In the genomic region with DNA sequence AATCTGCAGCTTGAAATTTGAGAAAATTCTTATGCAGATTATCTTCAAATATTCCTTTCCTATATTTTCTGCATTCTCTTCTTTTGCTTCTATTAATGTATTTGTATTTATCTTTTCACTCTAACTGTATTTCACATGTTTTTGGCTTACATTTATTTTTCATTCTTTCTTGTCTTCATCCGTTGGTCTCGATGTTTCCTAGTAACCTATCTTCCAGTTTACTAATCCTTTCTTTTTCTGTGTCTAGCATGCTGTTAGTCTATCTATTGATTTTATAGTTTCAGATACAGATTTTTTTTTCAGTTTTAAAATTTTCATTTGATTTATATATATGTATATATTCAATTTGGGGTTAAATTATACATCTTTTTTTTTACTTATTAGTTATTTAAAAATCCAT, we compare ENCODE assay signal across 25 cellular contexts.
DNase-seq lines count a peak whose midpoint lies in the region; ATAC-seq, FAIRE-seq and TF ChIP-seq lines count a peak whose summit lies in the region.
"Had no signal": no experiment of that assay in that cellular context is flagged by ENCODE, and none has a peak within 500 bp of the region (broad histone marks: within the 10 kb centered on the region; RNA-seq: fewer than 3 reads in every experiment).

No MANE protein-coding gene starts in this region.

- TF ChIP-seq RAD21 in SK-N-SH (IDR thresholded peaks at IDR 0.05; ENCODE audit: low read length), result no peak

- no peak for TF ChIP-seq EP300 in SK-N-SH (IDR thresholded peaks at IDR 0.05; ENCODE audit: borderline replicate concordance in 1 of 2, low read depth in 1 of 2, low read length in 1 of 2)

- POLR2A ChIA-PET in SK-N-SH (lab: Yijun Ruan, JAX), result no interaction called here

- H3K27ac ChIP-seq in SK-N-SH (ENCODE audit: low read depth in 2 of 2, low read length in 1 of 2), result no peak overlapping the region
- H3K27ac ChIP-seq: BLaER1 had no signal

- no peak for ATAC-seq in SK-N-SH treated with all-trans-retinoic acid at 6 μM for 48 hours
- no peak for ATAC-seq in activated T-helper 17 cell treated with anti-CD3 and anti-CD28 coated beads, Interleukin-2, amount 50 U/mL, for 72 hours (replicated peaks)

- 0 out of 2 replicates have a peak, but pooled peaks cover 8% of the 10 kb centered on the region for H3K9me3 ChIP-seq in SK-N-SH
- H3K9me3 ChIP-seq: BE2C, BLaER1, Caco-2 had no signal

- H3K9me3 Mint-ChIP-seq in activated T-helper 17 cell treated with anti-CD3 and anti-CD28 coated beads, Interleukin-2, amount 50 U/mL, for 72 hours, result peaks cover 13% of the 10 kb centered on the region

- no peak for DNase-seq in SK-N-SH
- DNase-seq in frontal cortex (ENCODE audit: low spot score in 2 of 2), result no peak
- DNase-seq in COLO829 (ENCODE audit: low spot score), result no peak
- no peak for DNase-seq in NCI-H187 treated with DMSO at 0.1 percent for 48 hours (lab: John Stamatoyannopoulos, UW)
- DNase-seq: 8988T; ACHN; BE2C; C1 segment of cervical spinal cord; Caco-2; Calu3; CD4-positive, alpha-beta memory T cell; CD4-positive, CD25-positive, alpha-beta regulatory T cell; CD8-positive, alpha-beta memory T cell; DMS79 treated with DMSO at 0.1 percent for 48 hours; GF-D8 had no signal

- H3K4me3 ChIP-seq in SK-N-SH (ENCODE audit: low read depth in 2 of 2, low read length in 1 of 2), result no peak overlapping the region
- H3K4me3 ChIP-seq: BLaER1 had no signal

- no peak for TF ChIP-seq CTCF in SK-N-SH (IDR thresholded peaks at IDR 0.05)

- no peak overlapping the region for H3K9ac ChIP-seq in SK-N-SH
- H3K9ac ChIP-seq: BLaER1 had no signal

- FAIRE-seq in TTC549 (lab: Jason Lieb, UNC) (peak; percentile 65), frontal cortex (lab: Jason Lieb, UNC) (peak; percentile 44)
- FAIRE-seq: A204.1, D721Med, G401.6, GM12891, GM19239 had no signal

- H3F3A ChIP-seq in SK-N-SH (replicated peaks; ENCODE audit: insufficient read depth), result peaks cover 18% of the 10 kb centered on the region

- H2AFZ ChIP-seq in SK-N-SH (ENCODE audit: low read depth), result no peak overlapping the region

- no peaks in the 10 kb centered on the region for H3K27me3 Mint-ChIP-seq in activated T-helper 17 cell treated with anti-CD3 and anti-CD28 coated beads, Interleukin-2, amount 50 U/mL, for 72 hours
- H3K27me3 Mint-ChIP-seq: CD4-positive, alpha-beta memory T cell; CD4-positive, CD25-positive, alpha-beta regulatory T cell had no signal

- no peaks in the 10 kb centered on the region for H3K9me2 ChIP-seq in SK-N-SH

- no peaks in the 10 kb centered on the region for H3K79me2 ChIP-seq in SK-N-SH (ENCODE audit: insufficient read depth)

- no peaks in the 10 kb centered on the region for H3K36me3 ChIP-seq in SK-N-SH (replicated peaks in 1 of 2; ENCODE audit: control insufficient read depth in 1 of 2, insufficient read depth in 2 of 2, low read length in 1 of 2)
- H3K36me3 ChIP-seq: BE2C, BLaER1 had no signal

- 94% methylated on average over 2 of the region's 2 CpGs for WGBS in SK-N-SH (ENCODE audit: low lambda C conversion rate)

- no peaks in the 10 kb centered on the region; a peak in 1 of 4 replicates for H3K4me1 ChIP-seq in SK-N-SH (ENCODE audit: control insufficient read depth in 1 of 2, insufficient read depth in 2 of 2, low read depth in 1 of 2, low read length in 1 of 2)
- H3K4me1 ChIP-seq: BE2C, BLaER1, Caco-2 had no signal

- no peak overlapping the region for H3K4me2 ChIP-seq in SK-N-SH
- H3K4me2 ChIP-seq: BLaER1 had no signal

- no peak overlapping the region for H3K27ac Mint-ChIP-seq in activated T-helper 17 cell treated with anti-CD3 and anti-CD28 coated beads, Interleukin-2, amount 50 U/mL, for 72 hours
- H3K27ac Mint-ChIP-seq: CD14-positive monocyte; CD4-positive, alpha-beta memory T cell; CD4-positive, CD25-positive, alpha-beta regulatory T cell; CD8-positive, alpha-beta memory T cell had no signal

- CTCF ChIA-PET in SK-N-SH (lab: Yijun Ruan, JAX), result no interaction called here

- H3K4me3 Mint-ChIP-seq in activated T-helper 17 cell treated with anti-CD3 and anti-CD28 coated beads, Interleukin-2, amount 50 U/mL, for 72 hours, result no peak overlapping the region
- H3K4me3 Mint-ChIP-seq: CD14-positive monocyte; CD4-positive, alpha-beta memory T cell; CD4-positive, CD25-positive, alpha-beta regulatory T cell; CD8-positive, alpha-beta memory T cell had no signal

- H3K36me3 Mint-ChIP-seq in activated T-helper 17 cell treated with anti-CD3 and anti-CD28 coated beads, Interleukin-2, amount 50 U/mL, for 72 hours (ENCODE audit: low read depth), result no peaks in the 10 kb centered on the region
- H3K36me3 Mint-ChIP-seq: CD14-positive monocyte; CD4-positive, alpha-beta memory T cell; CD4-positive, CD25-positive, alpha-beta regulatory T cell; CD8-positive, alpha-beta memory T cell had no signal

- no peaks in the 10 kb centered on the region for H3K4me1 Mint-ChIP-seq in activated T-helper 17 cell treated with anti-CD3 and anti-CD28 coated beads, Interleukin-2, amount 50 U/mL, for 72 hours
- H3K4me1 Mint-ChIP-seq: CD14-positive monocyte; CD4-positive, alpha-beta memory T cell; CD4-positive, CD25-positive, alpha-beta regulatory T cell; CD8-positive, alpha-beta memory T cell had no signal

- no peaks in the 10 kb centered on the region for H3K27me3 ChIP-seq in SK-N-SH (ENCODE audit: insufficient read depth)
- H3K27me3 ChIP-seq: BE2C, BLaER1 had no signal

- no peaks in the 10 kb centered on the region for H4K20me1 ChIP-seq in SK-N-SH (ENCODE audit: insufficient read depth)
- H4K20me1 ChIP-seq: BLaER1 had no signal

TF ChIP-seq in SK-N-SH treated with all-trans-retinoic acid at 6 μM for 48 hours, 23 proteins besides CTCF, POLR2A, EP300 and RAD21:
- TF ChIP-seq BACH2 (CRISPR knock-in tag; IDR thresholded peaks at IDR 0.05; ENCODE audit: borderline replicate concordance) (no peak), ZFP3 (CRISPR knock-in tag; IDR thresholded peaks at IDR 0.05) (no peak), ZFP30 (CRISPR knock-in tag; IDR thresholded peaks at IDR 0.05) (peak; percentile 99)
- TF ChIP-seq, protein P1, sequence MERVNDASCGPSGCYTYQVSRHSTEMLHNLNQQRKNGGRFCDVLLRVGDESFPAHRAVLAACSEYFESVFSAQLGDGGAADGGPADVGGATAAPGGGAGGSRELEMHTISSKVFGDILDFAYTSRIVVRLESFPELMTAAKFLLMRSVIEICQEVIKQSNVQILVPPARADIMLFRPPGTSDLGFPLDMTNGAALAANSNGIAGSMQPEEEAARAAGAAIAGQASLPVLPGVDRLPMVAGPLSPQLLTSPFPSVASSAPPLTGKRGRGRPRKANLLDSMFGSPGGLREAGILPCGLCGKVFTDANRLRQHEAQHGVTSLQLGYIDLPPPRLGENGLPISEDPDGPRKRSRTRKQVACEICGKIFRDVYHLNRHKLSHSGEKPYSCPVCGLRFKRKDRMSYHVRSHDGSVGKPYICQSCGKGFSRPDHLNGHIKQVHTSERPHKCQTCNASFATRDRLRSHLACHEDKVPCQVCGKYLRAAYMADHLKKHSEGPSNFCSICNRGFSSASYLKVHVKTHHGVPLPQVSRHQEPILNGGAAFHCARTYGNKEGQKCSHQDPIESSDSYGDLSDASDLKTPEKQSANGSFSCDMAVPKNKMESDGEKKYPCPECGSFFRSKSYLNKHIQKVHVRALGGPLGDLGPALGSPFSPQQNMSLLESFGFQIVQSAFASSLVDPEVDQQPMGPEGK (CRISPR knock-in tag; IDR thresholded peaks at IDR 0.05; ENCODE audit: borderline replicate concordance), result no peak

TF ChIP-seq in SK-N-SH, 30 proteins besides CTCF, POLR2A, EP300 and RAD21:
- TF ChIP-seq SMC3 (IDR thresholded peaks at IDR 0.05; ENCODE audit: low read depth, low read length) (no peak), FOXJ3 (CRISPR knock-in tag; IDR thresholded peaks at IDR 0.05) (no peak), TEAD4 (IDR thresholded peaks at IDR 0.05; ENCODE audit: borderline replicate concordance, insufficient read depth) (no peak), USF2 (IDR thresholded peaks at IDR 0.05; ENCODE audit: borderline replicate concordance, low read depth, low read length) (no peak), TAF1 (IDR thresholded peaks at IDR 0.05; ENCODE audit: borderline replicate concordance, low read depth, low read length) (no peak), MXI1 (IDR thresholded peaks at IDR 0.05; ENCODE audit: low read depth, low read length) (no peak), RXRA (IDR thresholded peaks at IDR 0.05; ENCODE audit: borderline replicate concordance, low read depth) (no peak), GATA2 (CRISPR knock-in tag; IDR thresholded peaks at IDR 0.05) (no peak), NRF1 (IDR thresholded peaks at IDR 0.05; ENCODE audit: low read depth, low read length) (no peak), TCF12 (IDR thresholded peaks at IDR 0.05) (no peak)
- TF ChIP-seq, protein P2, sequence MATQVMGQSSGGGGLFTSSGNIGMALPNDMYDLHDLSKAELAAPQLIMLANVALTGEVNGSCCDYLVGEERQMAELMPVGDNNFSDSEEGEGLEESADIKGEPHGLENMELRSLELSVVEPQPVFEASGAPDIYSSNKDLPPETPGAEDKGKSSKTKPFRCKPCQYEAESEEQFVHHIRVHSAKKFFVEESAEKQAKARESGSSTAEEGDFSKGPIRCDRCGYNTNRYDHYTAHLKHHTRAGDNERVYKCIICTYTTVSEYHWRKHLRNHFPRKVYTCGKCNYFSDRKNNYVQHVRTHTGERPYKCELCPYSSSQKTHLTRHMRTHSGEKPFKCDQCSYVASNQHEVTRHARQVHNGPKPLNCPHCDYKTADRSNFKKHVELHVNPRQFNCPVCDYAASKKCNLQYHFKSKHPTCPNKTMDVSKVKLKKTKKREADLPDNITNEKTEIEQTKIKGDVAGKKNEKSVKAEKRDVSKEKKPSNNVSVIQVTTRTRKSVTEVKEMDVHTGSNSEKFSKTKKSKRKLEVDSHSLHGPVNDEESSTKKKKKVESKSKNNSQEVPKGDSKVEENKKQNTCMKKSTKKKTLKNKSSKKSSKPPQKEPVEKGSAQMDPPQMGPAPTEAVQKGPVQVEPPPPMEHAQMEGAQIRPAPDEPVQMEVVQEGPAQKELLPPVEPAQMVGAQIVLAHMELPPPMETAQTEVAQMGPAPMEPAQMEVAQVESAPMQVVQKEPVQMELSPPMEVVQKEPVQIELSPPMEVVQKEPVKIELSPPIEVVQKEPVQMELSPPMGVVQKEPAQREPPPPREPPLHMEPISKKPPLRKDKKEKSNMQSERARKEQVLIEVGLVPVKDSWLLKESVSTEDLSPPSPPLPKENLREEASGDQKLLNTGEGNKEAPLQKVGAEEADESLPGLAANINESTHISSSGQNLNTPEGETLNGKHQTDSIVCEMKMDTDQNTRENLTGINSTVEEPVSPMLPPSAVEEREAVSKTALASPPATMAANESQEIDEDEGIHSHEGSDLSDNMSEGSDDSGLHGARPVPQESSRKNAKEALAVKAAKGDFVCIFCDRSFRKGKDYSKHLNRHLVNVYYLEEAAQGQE (IDR thresholded peaks at IDR 0.05; ENCODE audit: low read depth, low read length), result no peak
TF ChIP-seq in SK-N-SH: peak in this region for 0.
